ENCODE assay signal across 22 cellular contexts in genomic region chr12:3747976-3748619, GRCh38. TPM values are rescaled to one million over a fixed set of nuclear protein-coding genes. Genes with fewer than 3 reads are reported as not detected.
A peak's percentile ranks its signal among the peaks of the same experiment; 100 is the strongest.
DNase-seq lines count a peak whose midpoint lies in the region; ATAC-seq lines count a peak whose summit lies in the region.
"Had no signal": no experiment of that assay in that cellular context is flagged by ENCODE, and none has a peak within 500 bp of the region (broad histone marks: within the 10 kb centered on the region; RNA-seq: fewer than 3 reads in every experiment).

No MANE protein-coding gene starts in this region.

- H3K9me3 Mint-ChIP-seq in T-helper 1 cell treated with Interleukin-12 subunit alpha and Interleukin-12 subunit beta and Interleukin-4 antibody, amounts not matched to agents 30 μg/mL and 1 μg/mL, for 36 hours = no peaks in the 10 kb centered on the region
- no peaks in the 10 kb centered on the region for H3K9me3 Mint-ChIP-seq in CD8-positive, alpha-beta memory T cell
- H3K9me3 Mint-ChIP-seq in naive thymus-derived CD8-positive, alpha-beta T cell = peaks cover 0 to 2% (median 0%) of the 10 kb centered on the region in 9 donors
- H3K9me3 Mint-ChIP-seq: activated naive CD4-positive, alpha-beta T cell treated with anti-CD3 and anti-CD28 coated beads, Interleukin-2, amount 50 U/mL, for 72 hours; stimulated activated naive CD8-positive, alpha-beta T cell treated with anti-CD3 and anti-CD28 coated beads, Interleukin-15, Interleukin-2, amounts not matched to agents 100 ng/mL and 50 ng/mL, for 24 hours had no signal

- H3K4me1 Mint-ChIP-seq in T-helper 1 cell treated with Interleukin-12 subunit alpha and Interleukin-12 subunit beta and Interleukin-4 antibody, amounts not matched to agents 30 μg/mL and 1 μg/mL, for 36 hours (ENCODE audit: low read depth) = peaks cover 63% of the 10 kb centered on the region
- peaks cover 71 to 89% (median 87%) of the 10 kb centered on the region in 3 donors for H3K4me1 Mint-ChIP-seq in CD8-positive, alpha-beta memory T cell
- peaks cover 59% of the 10 kb centered on the region for H3K4me1 Mint-ChIP-seq in T-helper 17 cell
- H3K4me1 Mint-ChIP-seq in naive thymus-derived CD8-positive, alpha-beta T cell = peaks cover 34 to 80% (median 70%) of the 10 kb centered on the region in 4 donors

- H3K4me3 ChIP-seq in CD8-positive, alpha-beta memory T cell (ENCODE audit: low read length) = no peak overlapping the region
- H3K4me3 ChIP-seq: body of pancreas, coronary artery, upper lobe of right lung had no signal

- ATAC-seq in T-helper 17 cell (no peak), GM19395 (IDR thresholded peaks at IDR 0.05; ENCODE audit: unreplicated experiment) (no peak), HG03135 (IDR thresholded peaks at IDR 0.05; ENCODE audit: unreplicated experiment) (no peak)
- ATAC-seq in naive thymus-derived CD8-positive, alpha-beta T cell = no peak
- ATAC-seq: activated naive CD4-positive, alpha-beta T cell treated with anti-CD3 and anti-CD28 coated beads, Interleukin-2, amount 50 U/mL, for 72 hours; body of pancreas; foreskin keratinocyte; sciatic nerve; upper lobe of right lung had no signal

- no peaks in the 10 kb centered on the region for H3K9me3 ChIP-seq in CD8-positive, alpha-beta memory T cell (ENCODE audit: low read length)
- no peaks in the 10 kb centered on the region for H3K9me3 ChIP-seq in T-helper 17 cell (ENCODE audit: control insufficient read depth, low read length, poor library complexity, severe bottlenecking)
- H3K9me3 ChIP-seq: body of pancreas, upper lobe of right lung had no signal

- H3K4me3 Mint-ChIP-seq in T-helper 1 cell treated with Interleukin-12 subunit alpha and Interleukin-12 subunit beta and Interleukin-4 antibody, amounts not matched to agents 30 μg/mL and 1 μg/mL, for 36 hours = no peak overlapping the region
- H3K4me3 Mint-ChIP-seq in CD8-positive, alpha-beta memory T cell = peak overlapping the region in 3 of 7 donors; percentile 22 to 57 (median 24)
- peak overlapping the region; percentile 75 for H3K4me3 Mint-ChIP-seq in T-helper 17 cell
- peak overlapping the region in 6 of 10 donors; percentile 7 to 52 (median 30) for H3K4me3 Mint-ChIP-seq in naive thymus-derived CD8-positive, alpha-beta T cell
- H3K4me3 Mint-ChIP-seq: stimulated activated naive CD8-positive, alpha-beta T cell treated with anti-CD3 and anti-CD28 coated beads, Interleukin-15, Interleukin-2, amounts not matched to agents 100 ng/mL and 50 ng/mL, for 24 hours had no signal

- no peak overlapping the region for H3K27ac ChIP-seq in CD8-positive, alpha-beta memory T cell (ENCODE audit: low read depth, low read length)
- H3K27ac ChIP-seq: body of pancreas, coronary artery, foreskin keratinocyte, upper lobe of right lung had no signal

- no peak for DNase-seq in T-helper 1 cell
- no peak for DNase-seq in CD8-positive, alpha-beta memory T cell
- DNase-seq in T-helper 17 cell = no peak
- no peak for DNase-seq in naive thymus-derived CD8-positive, alpha-beta T cell
- no peak for DNase-seq in NCI-H187 treated with DMSO at 0.1 percent for 48 hours (lab: John Stamatoyannopoulos, UW)
- DNase-seq: activated CD4-positive, CD25-positive, alpha-beta regulatory T cell treated with anti-CD3 and anti-CD28 coated beads, Interleukin-2, amount 50 U/mL, for 72 hours; foreskin keratinocyte; hypothalamus; midbrain; MM.1S; NCI-H1694; NCI-H524; SHP77 treated with DMSO at 0.1 percent for 48 hours; upper lobe of right lung had no signal

- peaks cover 52% of the 10 kb centered on the region for H3K36me3 Mint-ChIP-seq in T-helper 1 cell treated with Interleukin-12 subunit alpha and Interleukin-12 subunit beta and Interleukin-4 antibody, amounts not matched to agents 30 μg/mL and 1 μg/mL, for 36 hours (ENCODE audit: low read depth)
- H3K36me3 Mint-ChIP-seq in CD8-positive, alpha-beta memory T cell = peaks cover 19 to 42% (median 21%) of the 10 kb centered on the region in 3 donors
- H3K36me3 Mint-ChIP-seq in T-helper 17 cell (ENCODE audit: low read depth) = peaks cover 6% of the 10 kb centered on the region
- H3K36me3 Mint-ChIP-seq in naive thymus-derived CD8-positive, alpha-beta T cell = peaks cover 0 to 26% (median 21%) of the 10 kb centered on the region in 3 donors

- H3K4me1 ChIP-seq in CD8-positive, alpha-beta memory T cell (ENCODE audit: insufficient read depth, low read length) = peaks cover 48% of the 10 kb centered on the region
- H3K4me1 ChIP-seq: foreskin keratinocyte had no signal

- no peaks in the 10 kb centered on the region for H3K27me3 ChIP-seq in CD8-positive, alpha-beta memory T cell (ENCODE audit: insufficient read depth, low read length, poor library complexity, severe bottlenecking)
- H3K27me3 ChIP-seq: body of pancreas, upper lobe of right lung had no signal

- POLR2A ChIA-PET in CD8-positive, alpha-beta memory T cell (lab: Charles Lee) = interaction anchor here (0.7 kb wide), 1 partner anchor 1747 kb away, joined by 4 read pairs; no protein-coding TSS in a partner anchor
- POLR2A ChIA-PET in naive thymus-derived CD8-positive, alpha-beta T cell (lab: Charles Lee) = no interaction called here

- no peaks in the 10 kb centered on the region for H3K27me3 Mint-ChIP-seq in T-helper 1 cell treated with Interleukin-12 subunit alpha and Interleukin-12 subunit beta and Interleukin-4 antibody, amounts not matched to agents 30 μg/mL and 1 μg/mL, for 36 hours (ENCODE audit: low read depth)
- no peaks in the 10 kb centered on the region for H3K27me3 Mint-ChIP-seq in CD8-positive, alpha-beta memory T cell
- no peaks in the 10 kb centered on the region for H3K27me3 Mint-ChIP-seq in T-helper 17 cell
- H3K27me3 Mint-ChIP-seq in naive thymus-derived CD8-positive, alpha-beta T cell = no peaks in the 10 kb centered on the region
- H3K27me3 Mint-ChIP-seq: stimulated activated naive CD8-positive, alpha-beta T cell treated with anti-CD3 and anti-CD28 coated beads, Interleukin-15, Interleukin-2, amounts not matched to agents 100 ng/mL and 50 ng/mL, for 24 hours had no signal

- peak overlapping the region; percentile 27 for H3K27ac Mint-ChIP-seq in T-helper 1 cell treated with Interleukin-12 subunit alpha and Interleukin-12 subunit beta and Interleukin-4 antibody, amounts not matched to agents 30 μg/mL and 1 μg/mL, for 36 hours
- peak overlapping the region; percentile 16 to 97 (median 84) for H3K27ac Mint-ChIP-seq in CD8-positive, alpha-beta memory T cell
- peak overlapping the region; percentile 100 for H3K27ac Mint-ChIP-seq in T-helper 17 cell
- peak overlapping the region in 8 of 10 donors; percentile 24 to 74 (median 60) for H3K27ac Mint-ChIP-seq in naive thymus-derived CD8-positive, alpha-beta T cell
- H3K27ac Mint-ChIP-seq: stimulated activated naive CD8-positive, alpha-beta T cell treated with anti-CD3 and anti-CD28 coated beads, Interleukin-15, Interleukin-2, amounts not matched to agents 100 ng/mL and 50 ng/mL, for 24 hours had no signal

- H3K36me3 ChIP-seq in CD8-positive, alpha-beta memory T cell (ENCODE audit: insufficient read depth, low read length) = peaks cover 5% of the 10 kb centered on the region
- H3K36me3 ChIP-seq: upper lobe of right lung had no signal

- CTCF ChIA-PET in CD8-positive, alpha-beta memory T cell (lab: Charles Lee) = interaction anchor here (1.6 to 2.2 kb wide), 2 partner anchors 21 to 448 kb away, joined by 4 to 5 read pairs; no protein-coding TSS in a partner anchor

RNA-seq across cellular contexts. Expression of gene CRACR2A, which starts 4.8 kb away (rescaled TPM):
- total RNA-seq in CD8-positive, alpha-beta memory T cell = 10 to 100 TPM; 27.3 to 27.9 TPM
- 23.3 TPM for polyA plus RNA-seq in CD8-positive, alpha-beta memory T cell
- total RNA-seq in T-helper 17 cell = 10 to 100 TPM; 52.8 to 54.8 TPM
- 10 to 100 TPM; 25.3 to 26.3 TPM for total RNA-seq in naive thymus-derived CD8-positive, alpha-beta T cell
- 10 to 100 TPM in 2 of 3 donors, 1 to 10 TPM in 1; 7.7 to 17.2 (median 16.3) TPM for polyA plus RNA-seq in naive thymus-derived CD8-positive, alpha-beta T cell

Comparison
In these comparisons a context has a peak if more than half of its experiments do, and no peak if none do; other contexts are left out.
1. H3K27ac Mint-ChIP-seq: peak in every context shown above with its lines; median percentile 100 in T-helper 17 cell; 84 in CD8-positive, alpha-beta memory T cell; 60 in naive thymus-derived CD8-positive, alpha-beta T cell; 27 in T-helper 1 cell treated with Interleukin-12 subunit alpha and Interleukin-12 subunit beta and Interleukin-4 antibody, amounts not matched to agents 30 μg/mL and 1 μg/mL, for 36 hours.